In genomic region chr1:26122988-26123973, GRCh38 we compare ENCODE assay signal across 12 cellular contexts. TPM values are rescaled to one million over a fixed set of nuclear protein-coding genes. Genes with fewer than 3 reads are reported as not detected.
DNase-seq lines count a peak whose midpoint lies in the region; ATAC-seq and TF ChIP-seq lines count a peak whose summit lies in the region.
"Had no signal": no experiment of that assay in that cellular context is flagged by ENCODE, and none has a peak within 500 bp of the region (broad histone marks: within the 10 kb centered on the region; RNA-seq: fewer than 3 reads in every experiment).

No MANE protein-coding gene starts in this region.

- no peaks in the 10 kb centered on the region for H3K4me1 ChIP-seq in colonic mucosa
- no peaks in the 10 kb centered on the region for H3K4me1 ChIP-seq in smooth muscle cell (ENCODE audit: low read depth)

- no peaks in the 10 kb centered on the region for H3K36me3 ChIP-seq in colonic mucosa
- H3K36me3 ChIP-seq in smooth muscle cell (ENCODE audit: low read depth) = peaks cover 3% of the 10 kb centered on the region

- ATAC-seq in GM19455 (IDR thresholded peaks at IDR 0.05; ENCODE audit: unreplicated experiment) (no peak), HG03521 (IDR thresholded peaks at IDR 0.05; ENCODE audit: unreplicated experiment) (no peak)

- peak overlapping the region; percentile 42 for H3K4me3 Mint-ChIP-seq in activated CD4-positive, alpha-beta T cell treated with anti-CD3 and anti-CD28 coated beads, Interleukin-2, amount 10 ng/mL, durations not matched to agents 24 days and 14 days
- H3K4me3 Mint-ChIP-seq: mesothelial cell of epicardium had no signal

- H4K20me1 ChIP-seq in smooth muscle cell (ENCODE audit: low read depth) = no peaks in the 10 kb centered on the region

- no peaks in the 10 kb centered on the region for H3K9me3 ChIP-seq in colonic mucosa
- H3K9me3 ChIP-seq in smooth muscle cell (replicated peaks; ENCODE audit: low read depth) = no peaks in the 10 kb centered on the region

- no peak overlapping the region for H3K4me2 ChIP-seq in smooth muscle cell

- H3F3A ChIP-seq in smooth muscle cell (ENCODE audit: low read depth) = peaks cover 16% of the 10 kb centered on the region

- H3K27me3 ChIP-seq in colonic mucosa (no peaks in the 10 kb centered on the region), smooth muscle cell (ENCODE audit: low read depth) (no peaks in the 10 kb centered on the region)

- peaks cover 61% of the 10 kb centered on the region for H3K4me1 Mint-ChIP-seq in activated CD4-positive, alpha-beta T cell treated with anti-CD3 and anti-CD28 coated beads, Interleukin-2, amount 10 ng/mL, durations not matched to agents 24 days and 14 days

- H3K4me3 ChIP-seq in colonic mucosa = no peak overlapping the region
- no peak overlapping the region for H3K4me3 ChIP-seq in smooth muscle cell

- no peaks in the 10 kb centered on the region for H3K79me2 ChIP-seq in smooth muscle cell (ENCODE audit: low read depth)

- intact Hi-C loops in activated CD4-positive, alpha-beta T cell treated with anti-CD3 and anti-CD28 coated beads, Interleukin-2, amount 10 ng/mL, durations not matched to agents 24 days and 14 days (cut with micrococcal nuclease) = loop anchor here (1.0 to 10.0 kb wide), 2 partner anchors 12 to 218 kb away; partner anchors contain the start of genes PDIK1L and STMN1
- intact Hi-C loops in colonic mucosa (cut with DNase I) = no loop called here

- H3K9me3 Mint-ChIP-seq in activated CD4-positive, alpha-beta T cell treated with anti-CD3 and anti-CD28 coated beads, Interleukin-2, amount 10 ng/mL, durations not matched to agents 24 days and 14 days = no peaks in the 10 kb centered on the region
- H3K9me3 Mint-ChIP-seq: mesothelial cell of epicardium had no signal

- peak; percentile 79 for DNase-seq in activated CD4-positive, alpha-beta T cell treated with anti-CD3 and anti-CD28 coated beads, Interleukin-2, amount 10 ng/mL, durations not matched to agents 24 days and 14 days
- DNase-seq in activated CD4-positive, alpha-beta T cell treated with anti-CD3 and anti-CD28 coated beads, Interleukin-2, amount 50 U/mL, for 1 hour = no peak
- DNase-seq in RKO (ENCODE audit: low spot score) (peak; percentile 49), colonic mucosa (no peak), smooth muscle cell (lab: John Stamatoyannopoulos, UW; ENCODE audit: unreplicated experiment) (no peak), SK-N-DZ (ENCODE audit: low spot score) (no peak)
- DNase-seq: effector CD4-positive, alpha-beta T cell; NCI-H1930 had no signal

- H3K27ac ChIP-seq in colonic mucosa (peak overlapping the region; percentile 10), smooth muscle cell (ENCODE audit: low read depth) (peak overlapping the region; percentile 61)

- TF ChIP-seq CTCF in colonic mucosa (IDR thresholded peaks at IDR 0.05) (no peak), smooth muscle cell (IDR thresholded peaks at IDR 0.05; ENCODE audit: borderline replicate concordance, insufficient read depth, poor library complexity, severe bottlenecking) (no peak)

- no peak overlapping the region for H2AFZ ChIP-seq in smooth muscle cell (ENCODE audit: low read depth)

- WGBS in smooth muscle cell (ENCODE audit: low lambda C conversion rate) = 85% methylated on average over 7 of the region's 7 CpGs

- H3K27me3 Mint-ChIP-seq in activated CD4-positive, alpha-beta T cell treated with anti-CD3 and anti-CD28 coated beads, Interleukin-2, amount 10 ng/mL, durations not matched to agents 24 days and 14 days = no peaks in the 10 kb centered on the region

- H3K27ac Mint-ChIP-seq in activated CD4-positive, alpha-beta T cell treated with anti-CD3 and anti-CD28 coated beads, Interleukin-2, amount 10 ng/mL, durations not matched to agents 24 days and 14 days = peak overlapping the region; percentile 74

- peaks cover 28% of the 10 kb centered on the region for H3K36me3 Mint-ChIP-seq in activated CD4-positive, alpha-beta T cell treated with anti-CD3 and anti-CD28 coated beads, Interleukin-2, amount 10 ng/mL, durations not matched to agents 24 days and 14 days (ENCODE audit: low read depth)

- H3K9ac ChIP-seq in colonic mucosa (ENCODE audit: low read depth in 2 of 2, low read length in 2 of 2) = no peak overlapping the region
- H3K9ac ChIP-seq in smooth muscle cell (ENCODE audit: low read depth) = no peak overlapping the region

RNA-seq across cellular contexts. Expression of gene PDIK1L, which starts 11.7 kb away (rescaled TPM):
- 15.8 and 18.7 TPM in 2 replicates for total RNA-seq in activated CD4-positive, alpha-beta T cell treated with anti-CD3 and anti-CD28 coated beads, Interleukin-2, amount 10 ng/mL, durations not matched to agents 24 days and 14 days
- 10 to 100 TPM; 12.5 to 14.8 TPM for total RNA-seq in colonic mucosa
- total RNA-seq in smooth muscle cell = 3.7 and 4.6 TPM in 2 replicates
- polyA plus RNA-seq in smooth muscle cell = 1.9 and 3.6 TPM in 2 replicates
- 6.1 and 6.8 TPM in 2 replicates for polyA plus RNA-seq in SK-N-DZ (2014; cell fraction: cytosol; rRNA removed)
- polyA plus RNA-seq in SK-N-DZ (2014; cell fraction: nucleus; rRNA removed) = 3.1 and 4.6 TPM in 2 replicates

RNA-seq across cellular contexts. Expression of gene FAM110D, which starts 35.6 kb away (rescaled TPM):
- total RNA-seq in activated CD4-positive, alpha-beta T cell treated with anti-CD3 and anti-CD28 coated beads, Interleukin-2, amount 10 ng/mL, durations not matched to agents 24 days and 14 days = 0.07 and 0.09 TPM in 2 replicates
- 1 to 10 TPM in 1 of 2 donors, under 1 TPM in 1; 0.57 to 1.1 TPM for total RNA-seq in colonic mucosa
- total RNA-seq in smooth muscle cell = not detected in 2 replicates
- polyA plus RNA-seq in smooth muscle cell = 0.08 TPM in 1 of 2 replicates, not detected in the other
- polyA plus RNA-seq in SK-N-DZ (2014; cell fraction: cytosol; rRNA removed) = 0.14 and 1.4 TPM in 2 replicates
- polyA plus RNA-seq in SK-N-DZ (2014; cell fraction: nucleus; rRNA removed) = 0.05 and 0.58 TPM in 2 replicates
- polyA plus RNA-seq: AG04450 had no signal

RNA-seq across cellular contexts. Expression of gene C1orf232, which starts 45.5 kb away (rescaled TPM):
- not detected in 2 replicates for total RNA-seq in activated CD4-positive, alpha-beta T cell treated with anti-CD3 and anti-CD28 coated beads, Interleukin-2, amount 10 ng/mL, durations not matched to agents 24 days and 14 days
- not detected for total RNA-seq in colonic mucosa
- total RNA-seq in smooth muscle cell = not detected in 2 replicates
- polyA plus RNA-seq in smooth muscle cell = not detected in 2 replicates
- 0.44 and 1.2 TPM in 2 replicates for polyA plus RNA-seq in SK-N-DZ (2014; cell fraction: cytosol; rRNA removed)
- 3.0 TPM in 1 of 2 replicates, not detected in the other for polyA plus RNA-seq in SK-N-DZ (2014; cell fraction: nucleus; rRNA removed)
- total RNA-seq: mesothelial cell of epicardium had no signal
- polyA plus RNA-seq: AG04450 had no signal

RNA-seq across cellular contexts. Expression of gene ZNF593, which starts 46.4 kb away (rescaled TPM):
- total RNA-seq in activated CD4-positive, alpha-beta T cell treated with anti-CD3 and anti-CD28 coated beads, Interleukin-2, amount 10 ng/mL, durations not matched to agents 24 days and 14 days = 84.0 and 87.1 TPM in 2 replicates
- total RNA-seq in colonic mucosa = 10 to 100 TPM; 22.0 to 47.7 TPM
- total RNA-seq in smooth muscle cell = 9.2 and 38.4 TPM in 2 replicates
- polyA plus RNA-seq in smooth muscle cell = 52.4 and 67.7 TPM in 2 replicates
- 22.5 and 33.3 TPM in 2 replicates for polyA plus RNA-seq in SK-N-DZ (2014; cell fraction: cytosol; rRNA removed)
- polyA plus RNA-seq in SK-N-DZ (2014; cell fraction: nucleus; rRNA removed) = 11.2 and 29.0 TPM in 2 replicates

RNA-seq across cellular contexts. Expression of gene ZNF593OS, which starts 48.4 kb away (rescaled TPM):
- not detected in 2 replicates for total RNA-seq in activated CD4-positive, alpha-beta T cell treated with anti-CD3 and anti-CD28 coated beads, Interleukin-2, amount 10 ng/mL, durations not matched to agents 24 days and 14 days
- total RNA-seq in colonic mucosa (not detected), smooth muscle cell (not detected in 2 replicates)
- 1.5 TPM in 1 of 2 replicates, not detected in the other for polyA plus RNA-seq in smooth muscle cell
- not detected in 2 replicates for polyA plus RNA-seq in SK-N-DZ (2014; cell fraction: cytosol; rRNA removed)
- not detected in 2 replicates for polyA plus RNA-seq in SK-N-DZ (2014; cell fraction: nucleus; rRNA removed)
- total RNA-seq: mesothelial cell of epicardium had no signal
- polyA plus RNA-seq: AG04450 had no signal

Comparison
In these comparisons a context has a peak if more than half of its experiments do, and no peak if none do; other contexts are left out.
1. DNase-seq: peak in activated CD4-positive, alpha-beta T cell treated with anti-CD3 and anti-CD28 coated beads, Interleukin-2, amount 10 ng/mL, durations not matched to agents 24 days and 14 days (single experiment) and RKO (single experiment); none in activated CD4-positive, alpha-beta T cell treated with anti-CD3 and anti-CD28 coated beads, Interleukin-2, amount 50 U/mL, for 1 hour (single experiment), colonic mucosa (single experiment), smooth muscle cell (single experiment) and SK-N-DZ (single experiment).